Comparison of ENCODE assay signal across 19 cellular contexts in the genomic region with DNA sequence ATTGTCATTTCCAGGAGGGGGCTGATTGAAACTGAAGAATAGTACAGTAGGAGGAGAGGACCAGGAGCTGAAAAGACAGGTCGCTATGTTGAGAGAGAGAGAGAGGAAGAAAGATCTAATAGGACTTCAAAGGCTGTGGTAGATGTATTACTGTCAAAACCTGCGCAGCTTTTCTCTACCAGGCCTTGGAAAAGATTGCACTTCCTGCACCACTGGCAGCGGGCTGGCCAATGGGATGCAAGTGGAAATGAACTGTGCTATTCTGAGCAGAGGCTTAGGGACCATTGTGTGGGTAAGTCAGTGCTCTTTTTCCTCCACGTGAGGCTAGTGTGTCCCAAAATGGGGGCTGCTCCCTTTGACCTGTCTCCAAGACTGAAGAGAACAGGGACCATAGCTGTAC. TPM values are rescaled to one million over a fixed set of nuclear protein-coding genes. Genes with fewer than 3 reads are reported as not detected.
DNase-seq lines count a peak whose midpoint lies in the region; ATAC-seq, FAIRE-seq and TF ChIP-seq lines count a peak whose summit lies in the region.
"Had no signal": no experiment of that assay in that cellular context is flagged by ENCODE, and none has a peak within 500 bp of the region (broad histone marks: within the 10 kb centered on the region; RNA-seq: fewer than 3 reads in every experiment).

No MANE protein-coding gene starts in this region.

- peak; percentile 44 for FAIRE-seq in endothelial cell of umbilical vein (lab: Jason Lieb, UNC)
- FAIRE-seq: GM12878 had no signal

- no peaks in the 10 kb centered on the region for H3K27me3 ChIP-seq in CD4-positive, alpha-beta memory T cell (ENCODE audit: insufficient read depth, low read length)
- no peaks in the 10 kb centered on the region for H3K27me3 ChIP-seq in endothelial cell of umbilical vein (ENCODE audit: control insufficient read depth in 2 of 2, insufficient read depth in 2 of 2, low read length in 2 of 2)
- H3K27me3 ChIP-seq: uterus had no signal

- DNase-seq in T-helper 2 cell treated with Interferon-gamma antibody and Interleukin-4, amounts not matched to agents 5 μg/mL and 100 μg/mL, for 36 hours (ENCODE audit: low spot score): no peak
- DNase-seq in T-helper 2 cell: no peak
- DNase-seq in CD4-positive, alpha-beta memory T cell: no peak
- DNase-seq in activated CD4-positive, alpha-beta memory T cell treated with anti-CD3 and anti-CD28 coated beads, Interleukin-2, amount 10 ng/mL, durations not matched to agents 7 days and 5 days: no peak
- no peak for DNase-seq in endothelial cell of umbilical vein (ENCODE audit: low read depth, low spot score)
- no peak for DNase-seq in GDM1 (lab: John Stamatoyannopoulos, UW)
- DNase-seq: 8988T; activated CD8-positive, alpha-beta memory T cell treated with anti-CD3 and anti-CD28 coated beads, Interleukin-2, amount 50 U/mL, for 4 hours; DMS 273 treated with DMSO at 0.1 percent for 48 hours; NCI-H1436 treated with DMSO at 0.1 percent for 48 hours; NCI-H526 treated with DMSO at 0.1 percent for 48 hours; SHP77; uterus had no signal

- no peaks in the 10 kb centered on the region for H3K79me2 ChIP-seq in endothelial cell of umbilical vein (ENCODE audit: control insufficient read depth, insufficient read depth, low read length)

- CTCF ChIA-PET in CD4-positive, alpha-beta memory T cell (lab: Charles Lee; ENCODE audit: partially characterized antibody): interaction anchor here (0.9 to 2.0 kb wide), 5 partner anchors 13 to 243 kb away, joined by 3 to 12 read pairs (median 5); no protein-coding TSS in a partner anchor
- CTCF ChIA-PET in activated CD4-positive, alpha-beta memory T cell treated with anti-CD3 and anti-CD28 coated beads, Interleukin-2, amount 10 ng/mL, durations not matched to agents 7 days and 5 days (lab: Charles Lee): interaction anchor here (1.1 to 1.6 kb wide), 4 partner anchors 34 to 243 kb away, joined by 3 to 9 read pairs (median 6); no protein-coding TSS in a partner anchor
- CTCF ChIA-PET in endothelial cell of umbilical vein (lab: Charles Lee): interaction anchor here (0.8 to 2.1 kb wide), 3 partner anchors 200 to 244 kb away, joined by 3 to 18 read pairs (median 4); no protein-coding TSS in a partner anchor

- peaks cover 39% of the 10 kb centered on the region for H3K4me1 Mint-ChIP-seq in T-helper 2 cell treated with Interferon-gamma antibody and Interleukin-4, amounts not matched to agents 5 μg/mL and 100 μg/mL, for 36 hours (ENCODE audit: low read depth)
- H3K4me1 Mint-ChIP-seq in CD4-positive, alpha-beta memory T cell: peaks cover 37 to 58% (median 47%) of the 10 kb centered on the region in 4 donors
- peaks cover 51% of the 10 kb centered on the region for H3K4me1 Mint-ChIP-seq in activated CD4-positive, alpha-beta memory T cell treated with anti-CD3 and anti-CD28 coated beads, Interleukin-2, amount 10 ng/mL, durations not matched to agents 7 days and 5 days

- no peak overlapping the region for H3K4me3 ChIP-seq in CD4-positive, alpha-beta memory T cell (ENCODE audit: low read length in 2 of 2)
- no peak overlapping the region for H3K4me3 ChIP-seq in endothelial cell of umbilical vein (replicated peaks in 1 of 3; ENCODE audit: insufficient read depth in 1 of 3, low read depth in 1 of 3, low read length in 3 of 3)
- H3K4me3 ChIP-seq: GM12878, prostate gland, uterus had no signal

- H4K20me1 ChIP-seq in endothelial cell of umbilical vein (replicated peaks; ENCODE audit: control insufficient read depth, extremely low read depth, insufficient read depth, low read length): no peaks in the 10 kb centered on the region

- BruUV-seq in endothelial cell of umbilical vein (replicated peaks; lab: Mats Ljungman, UMichigan): no TSS peak

- no peak overlapping the region for H3K27ac ChIP-seq in CD4-positive, alpha-beta memory T cell (ENCODE audit: low read depth, low read length)
- H3K27ac ChIP-seq in endothelial cell of umbilical vein (ENCODE audit: insufficient read depth, low read depth, low read length): no peak overlapping the region
- H3K27ac ChIP-seq: prostate gland, uterus had no signal

- no peak overlapping the region for H3K4me3 Mint-ChIP-seq in T-helper 2 cell treated with Interferon-gamma antibody and Interleukin-4, amounts not matched to agents 5 μg/mL and 100 μg/mL, for 36 hours
- H3K4me3 Mint-ChIP-seq in CD4-positive, alpha-beta memory T cell: peak overlapping the region in 3 of 8 donors; percentile 29 to 60 (median 36)
- no peak overlapping the region for H3K4me3 Mint-ChIP-seq in activated CD4-positive, alpha-beta memory T cell treated with anti-CD3 and anti-CD28 coated beads, Interleukin-2, amount 10 ng/mL, durations not matched to agents 7 days and 5 days
- H3K4me3 Mint-ChIP-seq: dendritic cell treated with granulocyte-macrophage colony-stimulating factor and Interleukin-4, amounts not matched to agents 40 ng/mL and 50 ng/mL, for 4 days; neural crest cell had no signal

- H3K27me3 Mint-ChIP-seq in T-helper 2 cell treated with Interferon-gamma antibody and Interleukin-4, amounts not matched to agents 5 μg/mL and 100 μg/mL, for 36 hours (ENCODE audit: low read depth): no peaks in the 10 kb centered on the region
- no peaks in the 10 kb centered on the region for H3K27me3 Mint-ChIP-seq in CD4-positive, alpha-beta memory T cell
- no peaks in the 10 kb centered on the region for H3K27me3 Mint-ChIP-seq in activated CD4-positive, alpha-beta memory T cell treated with anti-CD3 and anti-CD28 coated beads, Interleukin-2, amount 10 ng/mL, durations not matched to agents 7 days and 5 days
- H3K27me3 Mint-ChIP-seq: dendritic cell treated with granulocyte-macrophage colony-stimulating factor and Interleukin-4, amounts not matched to agents 40 ng/mL and 50 ng/mL, for 4 days had no signal

- no peak for TF ChIP-seq POLR2A in endothelial cell of umbilical vein (IDR thresholded peaks at IDR 0.05; ENCODE audit: low read depth, low read length)

- H3K36me3 ChIP-seq in CD4-positive, alpha-beta memory T cell (ENCODE audit: insufficient read depth, low read length): peaks cover 20% of the 10 kb centered on the region
- H3K36me3 ChIP-seq in endothelial cell of umbilical vein (ENCODE audit: control insufficient read depth in 2 of 2, extremely low read depth in 1 of 2, insufficient read depth in 2 of 2, low read length in 2 of 2): no peaks in the 10 kb centered on the region
- H3K36me3 ChIP-seq: prostate gland, uterus had no signal

- dilution Hi-C loops in endothelial cell of umbilical vein (cut with MboI; ENCODE audit: extremely low pct_ligation_motif_present, low sequenced_read_pairs): no loop called here

- H2AFZ ChIP-seq in endothelial cell of umbilical vein (ENCODE audit: low read depth, low read length): no peak overlapping the region

- intact Hi-C loops in CD4-positive, alpha-beta memory T cell (cut with micrococcal nuclease): no loop called here
- intact Hi-C loops in endothelial cell of umbilical vein (cut with micrococcal nuclease): no loop called here

- H3K36me3 Mint-ChIP-seq in T-helper 2 cell treated with Interferon-gamma antibody and Interleukin-4, amounts not matched to agents 5 μg/mL and 100 μg/mL, for 36 hours (ENCODE audit: low read depth): peaks cover 25% of the 10 kb centered on the region
- peaks cover 31 to 43% of the 10 kb centered on the region in 2 donors for H3K36me3 Mint-ChIP-seq in CD4-positive, alpha-beta memory T cell
- peaks cover 30% of the 10 kb centered on the region for H3K36me3 Mint-ChIP-seq in activated CD4-positive, alpha-beta memory T cell treated with anti-CD3 and anti-CD28 coated beads, Interleukin-2, amount 10 ng/mL, durations not matched to agents 7 days and 5 days (ENCODE audit: low read depth)

- H3K9me1 ChIP-seq in endothelial cell of umbilical vein (replicated peaks; ENCODE audit: control insufficient read depth, extremely low read depth, insufficient read depth, low read length): no peaks in the 10 kb centered on the region

- H3K4me2 ChIP-seq in endothelial cell of umbilical vein (ENCODE audit: insufficient read depth, low read length): no peak overlapping the region

- H3K4me1 ChIP-seq in CD4-positive, alpha-beta memory T cell (ENCODE audit: insufficient read depth, low read length): peaks cover 36% of the 10 kb centered on the region
- H3K4me1 ChIP-seq in endothelial cell of umbilical vein (ENCODE audit: control insufficient read depth, extremely low read depth, insufficient read depth, low read length): no peaks in the 10 kb centered on the region
- H3K4me1 ChIP-seq: prostate gland, uterus had no signal

- ATAC-seq in GM21447 (IDR thresholded peaks at IDR 0.05; ENCODE audit: unreplicated experiment): no peak
- ATAC-seq in HG03108 (IDR thresholded peaks at IDR 0.05; ENCODE audit: unreplicated experiment): no peak
- ATAC-seq: GM12878 had no signal

- H3K9me3 Mint-ChIP-seq in T-helper 2 cell treated with Interferon-gamma antibody and Interleukin-4, amounts not matched to agents 5 μg/mL and 100 μg/mL, for 36 hours: no peaks in the 10 kb centered on the region
- H3K9me3 Mint-ChIP-seq in CD4-positive, alpha-beta memory T cell: no peaks in the 10 kb centered on the region
- H3K9me3 Mint-ChIP-seq in activated CD4-positive, alpha-beta memory T cell treated with anti-CD3 and anti-CD28 coated beads, Interleukin-2, amount 10 ng/mL, durations not matched to agents 7 days and 5 days: no peaks in the 10 kb centered on the region
- H3K9me3 Mint-ChIP-seq: dendritic cell treated with granulocyte-macrophage colony-stimulating factor and Interleukin-4, amounts not matched to agents 40 ng/mL and 50 ng/mL, for 4 days; neural crest cell had no signal

- TF ChIP-seq CTCF in endothelial cell of umbilical vein (IDR thresholded peaks at IDR 0.05; ENCODE audit: extremely low read depth in 1 of 2, insufficient read depth in 1 of 2, low read depth in 1 of 2, low read length in 2 of 2): no peak

- no peaks in the 10 kb centered on the region for H3K9me3 ChIP-seq in CD4-positive, alpha-beta memory T cell (ENCODE audit: control insufficient read depth in 1 of 2, low read length in 2 of 2)
- no peaks in the 10 kb centered on the region for H3K9me3 ChIP-seq in endothelial cell of umbilical vein (replicated peaks; ENCODE audit: control insufficient read depth, insufficient read depth, low read length)
- H3K9me3 ChIP-seq: prostate gland, uterus had no signal

- H3K27ac Mint-ChIP-seq in T-helper 2 cell treated with Interferon-gamma antibody and Interleukin-4, amounts not matched to agents 5 μg/mL and 100 μg/mL, for 36 hours: peak overlapping the region; percentile 52
- peak overlapping the region; percentile 5 to 96 (median 87) for H3K27ac Mint-ChIP-seq in CD4-positive, alpha-beta memory T cell
- peak overlapping the region; percentile 27 for H3K27ac Mint-ChIP-seq in activated CD4-positive, alpha-beta memory T cell treated with anti-CD3 and anti-CD28 coated beads, Interleukin-2, amount 10 ng/mL, durations not matched to agents 7 days and 5 days
- H3K27ac Mint-ChIP-seq: dendritic cell treated with granulocyte-macrophage colony-stimulating factor and Interleukin-4, amounts not matched to agents 40 ng/mL and 50 ng/mL, for 4 days had no signal

- no peak overlapping the region for H3K9ac ChIP-seq in endothelial cell of umbilical vein (replicated peaks; ENCODE audit: extremely low read depth, insufficient read depth, low read length)

- POLR2A ChIA-PET in CD4-positive, alpha-beta memory T cell (lab: Charles Lee; ENCODE audit: partially characterized antibody): interaction anchor here (0.7 to 1.6 kb wide), 2 partner anchors 17 to 47 kb away, joined by 3 to 6 read pairs; a partner anchor contains a TSS
- POLR2A ChIA-PET in activated CD4-positive, alpha-beta memory T cell treated with anti-CD3 and anti-CD28 coated beads, Interleukin-2, amount 10 ng/mL, durations not matched to agents 7 days and 5 days (lab: Charles Lee): interaction anchor here (0.7 to 2.0 kb wide), 5 partner anchors 10 to 47 kb away, joined by 3 to 6 read pairs (median 4); a partner anchor contains a TSS
- POLR2A ChIA-PET in endothelial cell of umbilical vein (lab: Charles Lee): no interaction called here

RNA-seq across cellular contexts. Expression of a gene that starts 47.1 kb away (rescaled TPM):
- total RNA-seq in CD4-positive, alpha-beta memory T cell: 100 to 1,000 TPM; 213 to 237 TPM
- 10 to 100 TPM in 1 of 2 donors, 1 to 10 TPM in 1; 7.7 to 26.8 TPM for polyA plus RNA-seq in CD4-positive, alpha-beta memory T cell
- 10 to 100 TPM; 85.1 to 95.4 TPM for total RNA-seq in activated CD4-positive, alpha-beta memory T cell treated with anti-CD3 and anti-CD28 coated beads, Interleukin-2, amount 10 ng/mL, durations not matched to agents 7 days and 5 days
- 49.6 and 67.0 TPM in 2 replicates for total RNA-seq in endothelial cell of umbilical vein
- polyA plus RNA-seq in endothelial cell of umbilical vein: 10.4 and 11.7 TPM in 2 replicates
- 3.3 and 5.0 TPM in 2 replicates for polyA plus RNA-seq in endothelial cell of umbilical vein (2011; cell fraction: cytosol; rRNA removed)
- polyA plus RNA-seq in endothelial cell of umbilical vein (2011; cell fraction: nucleus; rRNA removed): 69.0 and 78.9 TPM in 2 replicates
- polyA plus RNA-seq in endothelial cell of umbilical vein (2012): 6.3 and 8.8 TPM in 2 replicates
- polyA minus RNA-seq in endothelial cell of umbilical vein: 76.0 and 107 TPM in 2 replicates
- polyA minus RNA-seq in endothelial cell of umbilical vein (2011; cell fraction: cytosol; rRNA and poly(A)+ RNA removed): 10.9 TPM
- polyA minus RNA-seq in endothelial cell of umbilical vein (2011; cell fraction: nucleus; rRNA and poly(A)+ RNA removed): 155 and 217 TPM in 2 replicates

Comparison
In these comparisons a context has a peak if more than half of its experiments do, and no peak if none do; other contexts are left out.
1. H3K27ac Mint-ChIP-seq: peak in every context shown above with its lines; median percentile 87 in CD4-positive, alpha-beta memory T cell; 52 in T-helper 2 cell treated with Interferon-gamma antibody and Interleukin-4, amounts not matched to agents 5 μg/mL and 100 μg/mL, for 36 hours; 27 in activated CD4-positive, alpha-beta memory T cell treated with anti-CD3 and anti-CD28 coated beads, Interleukin-2, amount 10 ng/mL, durations not matched to agents 7 days and 5 days.